In the genomic region with DNA sequence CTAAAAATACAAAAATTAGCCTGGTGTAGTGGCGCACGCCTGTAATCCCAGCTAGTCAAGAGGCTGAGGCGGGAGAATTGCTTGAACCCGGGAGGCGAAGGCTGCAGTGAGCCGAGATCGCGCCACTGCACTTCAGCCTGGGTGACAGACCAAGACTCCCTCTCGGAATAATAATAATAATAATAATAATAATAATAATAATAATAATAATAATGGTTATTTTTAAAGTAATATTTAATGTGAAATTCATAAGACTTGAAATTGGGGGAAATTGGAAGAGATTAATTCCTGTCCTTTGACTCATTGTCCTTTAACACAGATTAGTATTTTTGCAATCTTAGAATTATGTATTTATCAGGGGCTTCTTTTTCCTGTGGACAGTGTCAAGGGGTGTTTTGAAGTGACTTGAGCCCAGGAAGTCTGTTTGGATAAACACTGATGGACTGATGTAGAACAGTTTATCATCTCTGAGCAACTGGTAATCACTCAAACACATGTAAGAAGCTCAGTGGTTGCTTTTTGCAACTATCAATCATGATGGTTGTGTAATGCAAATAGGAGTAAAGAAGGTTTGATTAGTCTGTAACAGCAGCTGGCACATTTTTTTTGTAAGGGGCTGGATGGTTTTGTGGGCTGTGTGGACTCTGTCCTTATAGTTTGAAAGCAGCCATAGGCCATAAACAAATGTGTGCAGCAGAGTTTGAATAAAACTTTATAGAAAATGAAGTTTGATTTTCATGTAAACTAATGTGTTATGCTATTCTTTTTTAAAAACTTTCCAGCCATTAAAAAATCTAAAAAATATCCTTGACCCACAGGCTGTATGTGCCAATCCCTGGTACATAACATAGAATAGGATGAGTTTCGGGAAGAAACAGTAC, we compare ENCODE assay signal across 22 cellular contexts.
"Had no signal": no experiment of that assay in that cellular context is flagged by ENCODE, and none has a peak within 500 bp of the region (broad histone marks: within the 10 kb centered on the region; RNA-seq: fewer than 3 reads in every experiment).

No MANE protein-coding gene starts in this region.

- H3K36me3 Mint-ChIP-seq: memory B cell, neural progenitor cell had no signal

- H3K4me3 Mint-ChIP-seq: memory B cell; neural progenitor cell; T-helper 2 cell treated with Interferon-gamma antibody and Interleukin-4, amounts not matched to agents 5 μg/mL and 100 μg/mL, for 36 hours had no signal

- H3K36me3 ChIP-seq: brain microvascular endothelial cell, colonic mucosa, gastrocnemius medialis, neural progenitor cell, tibial artery had no signal

- ATAC-seq: esophagus mucosa, gastrocnemius medialis, left ventricle myocardium superior had no signal

- H3K27ac Mint-ChIP-seq: memory B cell, neural progenitor cell, progenitor cell of endocrine pancreas had no signal

- H3K27me3 ChIP-seq: brain microvascular endothelial cell, colonic mucosa, gastrocnemius medialis, neural progenitor cell, tibial artery had no signal

- H3K4me2 ChIP-seq: neural progenitor cell had no signal

- H3K4me3 ChIP-seq: colonic mucosa, gastrocnemius medialis, neural progenitor cell, tibial artery had no signal

- H3K27me3 Mint-ChIP-seq: memory B cell, progenitor cell of endocrine pancreas had no signal

- H3K27ac ChIP-seq: brain microvascular endothelial cell, colonic mucosa, gastrocnemius medialis, neural progenitor cell, tibial artery had no signal

- DNase-seq: activated CD4-positive, alpha-beta T cell treated with anti-CD3 and anti-CD28 coated beads, Interleukin-2, amount 50 U/mL, for 1 hour; activated CD8-positive, alpha-beta memory T cell treated with anti-CD3 and anti-CD28 coated beads for 24 hours; activated CD8-positive, alpha-beta memory T cell treated with anti-CD3 and anti-CD28 coated beads, Interleukin-2, amount 50 U/mL, for 48 hours; activated effector memory CD4-positive, alpha-beta T cell treated with anti-CD3 and anti-CD28 coated beads, Interleukin-2, amount 50 U/mL, for 16 hours; activated naive CD4-positive, alpha-beta T cell treated with anti-CD3 and anti-CD28 coated beads, Interleukin-2, amount 50 U/mL, for 16 hours; activated T-cell treated with anti-CD3 and anti-CD28 coated beads, Interleukin-2, amount 50 U/mL, for 48 hours; aorta; brain microvascular endothelial cell; central memory CD4-positive, alpha-beta T cell; colonic mucosa; gastrocnemius medialis; head of caudate nucleus; left ventricle myocardium superior; stimulated activated CD4-positive, alpha-beta T cell treated with anti-CD3 and anti-CD28 coated beads, Interleukin-2, amount 100 ng/mL, for 24 hours; stimulated activated naive CD8-positive, alpha-beta T cell treated with anti-CD3 and anti-CD28 coated beads, Interleukin-15, Interleukin-2, amounts not matched to agents 100 U/mL and 50 U/mL, for 24 hours; substantia nigra; tibial artery had no signal

- H3K4me1 ChIP-seq: colonic mucosa, gastrocnemius medialis, tibial artery had no signal

- H2AFZ ChIP-seq: neural progenitor cell had no signal
